Comparison of ENCODE assay signal across 9 cellular contexts in the genomic region with DNA sequence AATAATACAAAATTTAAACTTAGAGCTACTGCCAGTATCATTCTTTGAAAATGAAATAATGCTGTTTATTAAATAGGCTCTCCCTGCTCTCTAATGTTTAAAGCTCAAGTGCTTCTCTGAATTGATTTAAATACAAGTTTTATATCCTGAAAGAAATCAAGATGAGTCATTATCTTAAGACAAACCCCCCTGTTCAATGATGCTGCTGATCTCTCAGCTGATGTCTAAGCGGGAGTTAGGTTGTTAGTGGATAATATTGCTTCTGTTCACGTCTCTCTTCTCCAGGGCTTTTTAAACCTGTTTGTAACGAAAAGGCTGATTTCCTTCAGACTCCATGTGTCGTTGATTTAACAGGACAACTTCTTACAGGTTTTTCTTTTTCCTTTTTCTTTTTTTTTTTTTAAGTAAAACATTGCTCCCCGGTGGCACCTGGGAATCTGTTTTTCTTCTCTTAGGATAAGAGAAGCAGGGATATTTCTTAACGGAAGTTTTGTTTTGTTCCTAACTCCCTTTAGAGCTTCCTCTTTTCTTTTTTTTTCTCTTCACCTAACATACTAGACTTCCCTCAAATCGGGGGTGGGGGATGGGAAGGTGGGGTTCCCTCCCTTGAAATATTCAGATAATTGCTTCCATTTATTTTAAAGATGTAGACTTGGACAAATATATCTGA. TPM values are rescaled to one million over a fixed set of nuclear protein-coding genes. Genes with fewer than 3 reads are reported as not detected.
DNase-seq lines count a peak whose midpoint lies in the region; ATAC-seq and TF ChIP-seq lines count a peak whose summit lies in the region.
"Had no signal": no experiment of that assay in that cellular context is flagged by ENCODE, and none has a peak within 500 bp of the region (broad histone marks: within the 10 kb centered on the region; RNA-seq: fewer than 3 reads in every experiment).

No MANE protein-coding gene starts in this region.

- no peaks in the 10 kb centered on the region for H3K9me3 ChIP-seq in PC-3 (ENCODE audit: low read length)
- no peaks in the 10 kb centered on the region for H3K9me3 ChIP-seq in spleen

- H3K4me2 ChIP-seq in PC-3 (ENCODE audit: low read length), result peak overlapping the region; percentile 66

- WGBS in spleen, 5 donors, result 10 to 16% (median 11%) methylated on average over 7 of the region's 7 CpGs

- H3K36me3 ChIP-seq in PC-3 (ENCODE audit: low read depth, low read length) (no peaks in the 10 kb centered on the region), spleen (peaks cover 0 to 5% (median 0%) of the 10 kb centered on the region in 6 donors)

- no peak overlapping the region for H3K27ac ChIP-seq in PC-3 (ENCODE audit: low read length)
- peak overlapping the region in 6 of 8 donors; percentile 76 to 92 (median 90) for H3K27ac ChIP-seq in spleen
- H3K27ac ChIP-seq: 22Rv1 had no signal

- intact Hi-C loops in PC-3 (cut with micrococcal nuclease) (loop anchor here (10.0 kb wide), 2 partner anchors 121 to 361 kb away; no protein-coding TSS in a partner anchor), spleen (cut with DNase I; ENCODE audit: low total_unique reads) (loop anchor here (10.0 kb wide), 1 partner anchor 361 kb away; no protein-coding TSS in a partner anchor)
- intact Hi-C loops in dendritic cell treated with granulocyte-macrophage colony-stimulating factor and Interleukin-4, amounts not matched to agents 40 ng/mL and 50 ng/mL, for 4 days (cut with micrococcal nuclease), result loop anchor here (5.0 to 10.0 kb wide), 2 partner anchors 148 to 221 kb away; a partner anchor contains a TSS

- H3K36me3 Mint-ChIP-seq in dendritic cell treated with granulocyte-macrophage colony-stimulating factor and Interleukin-4, amounts not matched to agents 40 ng/mL and 50 ng/mL, for 4 days (ENCODE audit: low read depth), result no peaks in the 10 kb centered on the region

- POLR2A ChIA-PET in PC-3 (lab: Charles Lee; ENCODE audit: unreplicated experiment), result interaction anchor here (0.5 kb wide), 1 partner anchor 147 kb away, joined by 4 read pairs; no protein-coding TSS in a partner anchor

- H3K4me1 Mint-ChIP-seq in dendritic cell treated with granulocyte-macrophage colony-stimulating factor and Interleukin-4, amounts not matched to agents 40 ng/mL and 50 ng/mL, for 4 days (ENCODE audit: low read depth), result peaks cover 26% of the 10 kb centered on the region

- no peak overlapping the region for H3K4me3 ChIP-seq in PC-3 (ENCODE audit: low read length)
- peak overlapping the region in 2 of 8 donors; percentile 67 to 82 for H3K4me3 ChIP-seq in spleen

- H3K4me1 ChIP-seq in PC-3 (ENCODE audit: insufficient read depth, low read length), result peaks cover 4% of the 10 kb centered on the region
- peaks cover 10 to 34% (median 24%) of the 10 kb centered on the region in 6 donors for H3K4me1 ChIP-seq in spleen

- CTCF ChIA-PET in PC-3 (lab: Charles Lee), result interaction anchor here (0.5 to 1.4 kb wide), 3 partner anchors 88 to 190 kb away, joined by 3 to 4 read pairs (median 3); no protein-coding TSS in a partner anchor

- peak in 2 of 3 experiments; percentile 50 to 86 for DNase-seq in NCI-H1417 (lab: John Stamatoyannopoulos, UW)
- no peak for DNase-seq in NCI-H1417 treated with DMSO at 0.1 percent for 48 hours (lab: John Stamatoyannopoulos, UW)
- no peak for DNase-seq in PC-3
- no peak for DNase-seq in spleen

- TF ChIP-seq CTCF in PC-3 (conservative IDR thresholded peaks at IDR 0.05; ENCODE audit: low read depth, low read length) (no peak), spleen (IDR thresholded peaks at IDR 0.05 in 8 of 11, conservative IDR thresholded peaks at IDR 0.05 in 3 of 11) (no peak)

- peak overlapping the region; percentile 76; the same call in 1 of the 2 replicates for H2AFZ ChIP-seq in PC-3 (ENCODE audit: low read length)

- H3K9me2 ChIP-seq in PC-3 (replicated peaks; ENCODE audit: low read length), result no peaks in the 10 kb centered on the region

- ATAC-seq in PC-3 (no peak), GM21528 (IDR thresholded peaks at IDR 0.05; ENCODE audit: low FRiP score, unreplicated experiment) (no peak), GM19452 (IDR thresholded peaks at IDR 0.05; ENCODE audit: unreplicated experiment) (no peak), GM21526 (IDR thresholded peaks at IDR 0.05; ENCODE audit: low FRiP score, unreplicated experiment) (no peak)

- TF ChIP-seq POLR2A in spleen (IDR thresholded peaks at IDR 0.05), result no peak

- peak overlapping the region; percentile 14 for H3K4me3 Mint-ChIP-seq in dendritic cell treated with granulocyte-macrophage colony-stimulating factor and Interleukin-4, amounts not matched to agents 40 ng/mL and 50 ng/mL, for 4 days

- BruUV-seq in PC-3 (replicated peaks; lab: Mats Ljungman, UMichigan), result no TSS peak

- H3F3A ChIP-seq in PC-3 (ENCODE audit: low read length, unreplicated experiment), result no peaks in the 10 kb centered on the region

- no peak overlapping the region for H3K9ac ChIP-seq in PC-3 (ENCODE audit: low read length)

- H3K79me2 ChIP-seq in PC-3 (ENCODE audit: low read length), result no peaks in the 10 kb centered on the region

- H3K27ac Mint-ChIP-seq in dendritic cell treated with granulocyte-macrophage colony-stimulating factor and Interleukin-4, amounts not matched to agents 40 ng/mL and 50 ng/mL, for 4 days, result peak overlapping the region; percentile 79

- no peaks in the 10 kb centered on the region for H3K27me3 ChIP-seq in PC-3 (ENCODE audit: low read length)
- no peaks in the 10 kb centered on the region for H3K27me3 ChIP-seq in spleen (replicated peaks in 1 of 7)

- no peaks in the 10 kb centered on the region for H3K9me3 Mint-ChIP-seq in dendritic cell treated with granulocyte-macrophage colony-stimulating factor and Interleukin-4, amounts not matched to agents 40 ng/mL and 50 ng/mL, for 4 days

- no peaks in the 10 kb centered on the region for H4K20me1 ChIP-seq in PC-3 (ENCODE audit: low read length)

- H3K27me3 Mint-ChIP-seq in dendritic cell treated with granulocyte-macrophage colony-stimulating factor and Interleukin-4, amounts not matched to agents 40 ng/mL and 50 ng/mL, for 4 days, result no peaks in the 10 kb centered on the region

RNA-seq across cellular contexts. Expression of a gene that starts 0.8 kb away (rescaled TPM):
- 0.52 and 0.58 TPM in 2 replicates for total RNA-seq in PC-3 (2014; rRNA removed)
- total RNA-seq in spleen, result 10 to 100 TPM in 6 of 7 donors, 1 to 10 TPM in 1; 6.8 to 20.0 (median 15.4) TPM
- polyA plus RNA-seq in spleen, result 10 to 100 TPM; 13.5 to 20.0 (median 18.5) TPM

Comparison
In these comparisons a context has a peak if more than half of its experiments do, and no peak if none do; other contexts are left out.
1. DNase-seq: peak in NCI-H1417 (2 of 3); none in NCI-H1417 treated with DMSO at 0.1 percent for 48 hours (single experiment), PC-3 (single experiment) and spleen (single experiment).